ENCODE assay signal across 22 cellular contexts in the genomic region with DNA sequence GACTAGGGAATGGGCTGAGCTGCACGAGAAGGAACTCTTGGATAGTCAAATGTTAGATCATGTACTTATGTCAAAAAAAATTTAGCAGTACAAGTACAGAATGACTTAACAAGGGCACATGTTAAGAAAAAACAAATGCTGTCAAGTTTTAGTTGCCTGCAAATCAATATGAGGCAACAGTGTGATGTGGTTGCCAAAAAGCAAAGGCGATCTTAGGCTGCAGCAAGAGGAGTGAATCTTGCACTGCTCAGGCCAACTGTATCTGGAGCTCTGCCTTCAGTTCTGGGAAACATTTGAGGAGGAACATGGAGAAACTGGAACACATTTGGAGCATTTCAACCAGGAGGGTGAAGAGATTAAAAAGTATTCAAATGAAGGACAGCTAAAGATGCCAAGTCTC.
DNase-seq lines count a peak whose midpoint lies in the region; ATAC-seq and TF ChIP-seq lines count a peak whose summit lies in the region.
"Had no signal": no experiment of that assay in that cellular context is flagged by ENCODE, and none has a peak within 500 bp of the region (broad histone marks: within the 10 kb centered on the region; RNA-seq: fewer than 3 reads in every experiment).

No MANE protein-coding gene starts in this region.

- H3K9me3 ChIP-seq in right atrium auricular region (no peaks in the 10 kb centered on the region), uterus (no peaks in the 10 kb centered on the region)
- H3K9me3 ChIP-seq: BE2C, Caco-2 had no signal

- TF ChIP-seq CTCF in right atrium auricular region (IDR thresholded peaks at IDR 0.05) = no peak
- TF ChIP-seq CTCF in omental fat pad (IDR thresholded peaks at IDR 0.05) = no peak
- no peak for TF ChIP-seq CTCF in uterus (IDR thresholded peaks at IDR 0.05)

- peak; percentile 95 for ATAC-seq in Right ventricle myocardium inferior
- peak; percentile 89 for ATAC-seq in omental fat pad (ENCODE audit: low FRiP score)
- ATAC-seq in HG02973 (IDR thresholded peaks at IDR 0.05; ENCODE audit: unreplicated experiment) = no peak
- ATAC-seq: activated naive CD4-positive, alpha-beta T cell treated with anti-CD3 and anti-CD28 coated beads, Interleukin-2, amount 50 U/mL, for 72 hours; activated T-cell treated with anti-CD3 and anti-CD28 coated beads, Interleukin-2, amount 50 U/mL, for 72 hours; natural killer cell treated with Interleukin-12 subunit alpha and Interleukin-12 subunit beta and Interleukin-15 and Interleukin-18, amount 100 ng/mL, for 72 hours; stimulated activated naive CD8-positive, alpha-beta T cell treated with anti-CD3 and anti-CD28 coated beads, Interleukin-15, amount 100 ng/mL, for 72 hours had no signal

- no peak for TF ChIP-seq POLR2A in uterus (IDR thresholded peaks at IDR 0.05)

- H3K27ac ChIP-seq in right atrium auricular region (no peak overlapping the region), uterus (no peak overlapping the region)
- H3K27ac ChIP-seq: 22Rv1, coronary artery had no signal

- DNase-seq in Right ventricle myocardium inferior (ENCODE audit: missing footprints) (no peak), right atrium auricular region (ENCODE audit: low spot score) (no peak), fibroblast of the conjunctiva (ENCODE audit: low read depth) (peak; percentile 61), omental fat pad (ENCODE audit: low spot score) (no peak), uterus (peak; percentile 49 to 67), NCI-H510A (lab: John Stamatoyannopoulos, UW) (no peak), NCI-H1092 treated with DMSO at 0.1 percent for 48 hours (lab: John Stamatoyannopoulos, UW) (no peak)
- DNase-seq: activated CD4-positive, alpha-beta T cell treated with anti-CD3 and anti-CD28 coated beads for 1 hour; activated T-cell treated with anti-CD3 and anti-CD28 coated beads, Interleukin-2, amount 50 U/mL, for 72 hours; BE2C; foreskin melanocyte; MM.1S; NCI-H146; stimulated activated CD4-positive, alpha-beta T cell treated with anti-CD3 and anti-CD28 coated beads, Interleukin-4, amount 100 ng/mL, for 24 hours; stimulated activated naive CD8-positive, alpha-beta T cell treated with anti-CD3 and anti-CD28 coated beads, Interleukin-15, amount 100 ng/mL, for 72 hours; trophoblast cell had no signal

- intact Hi-C loops in Right ventricle myocardium inferior (cut with DNase I) (no loop called here), uterus (cut with DNase I; ENCODE audit: low total_unique reads) (no loop called here)

- H3K4me1 ChIP-seq in right atrium auricular region = no peaks in the 10 kb centered on the region
- no peaks in the 10 kb centered on the region for H3K4me1 ChIP-seq in uterus
- H3K4me1 ChIP-seq: BE2C, Caco-2 had no signal

- H3K27me3 ChIP-seq in right atrium auricular region (no peaks in the 10 kb centered on the region), uterus (no peaks in the 10 kb centered on the region)

- H3K36me3 ChIP-seq in right atrium auricular region (no peaks in the 10 kb centered on the region), uterus (no peaks in the 10 kb centered on the region)
- H3K36me3 ChIP-seq: BE2C had no signal

- no peak overlapping the region for H3K4me3 ChIP-seq in right atrium auricular region
- H3K4me3 ChIP-seq in uterus = no peak overlapping the region
- H3K4me3 ChIP-seq: coronary artery had no signal

Comparison
In these comparisons a context has a peak if more than half of its experiments do, and no peak if none do; other contexts are left out.
1. DNase-seq: peak in fibroblast of the conjunctiva (single experiment) and uterus (2 of 2); none in Right ventricle myocardium inferior (single experiment), right atrium auricular region (single experiment), omental fat pad (single experiment), NCI-H510A (single experiment) and NCI-H1092 treated with DMSO at 0.1 percent for 48 hours (single experiment).